15 cellular contexts compared by ENCODE assay signal in the genomic region with DNA sequence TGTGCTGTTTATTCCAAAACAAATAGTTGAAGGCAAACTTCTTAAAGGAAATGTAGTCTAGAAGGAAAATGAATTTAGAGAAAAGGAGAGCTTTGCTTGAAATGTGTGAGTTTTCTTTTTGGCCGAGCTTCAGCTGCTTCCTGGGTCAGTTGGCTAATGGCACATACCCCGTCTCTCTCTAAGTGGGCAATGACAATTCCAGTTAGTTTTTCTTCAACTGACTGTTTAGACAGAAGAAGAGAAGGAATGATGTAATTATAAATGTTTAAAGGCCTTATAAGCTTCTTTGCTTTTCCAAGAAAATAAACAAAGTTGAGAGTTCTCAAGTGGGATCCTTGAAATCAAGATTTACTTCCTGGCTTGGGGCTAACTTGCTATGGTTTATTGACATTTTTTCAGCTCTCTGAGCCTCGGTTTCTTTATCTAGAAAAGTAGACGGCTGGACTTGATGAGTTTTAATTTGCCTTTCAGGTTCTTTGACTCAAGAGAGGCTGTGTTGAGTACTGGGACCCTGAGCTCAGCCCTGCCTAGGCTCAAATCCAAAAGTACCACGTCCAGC.
"Had no signal": no experiment of that assay in that cellular context is flagged by ENCODE, and none has a peak within 500 bp of the region (broad histone marks: within the 10 kb centered on the region; RNA-seq: fewer than 3 reads in every experiment).

No MANE protein-coding gene starts in this region.

- DNase-seq: activated CD4-positive, alpha-beta T cell treated with anti-CD3 and anti-CD28 coated beads for 1 hour; activated CD4-positive, alpha-beta T cell treated with anti-CD3 and anti-CD28 coated beads, Interleukin-2, amount 50 U/mL, for 4 hours; activated naive CD4-positive, alpha-beta T cell treated with anti-CD3 and anti-CD28 coated beads for 36 hours; activated naive CD8-positive, alpha-beta T cell treated with anti-CD3 and anti-CD28 coated beads, Interleukin-2, amount 50 U/mL, for 24 hours; activated T-cell treated with anti-CD3 and anti-CD28 coated beads, Interleukin-2, amount 50 U/mL, for 1 hour; aorta; effector memory CD4-positive, alpha-beta T cell; hippocampal formation; stimulated activated CD4-positive, alpha-beta T cell treated with anti-CD3 and anti-CD28 coated beads, Interleukin-12 subunit alpha, Interleukin-12 subunit beta, amount 100 ng/mL, for 4 hours; transverse colon had no signal

- FAIRE-seq: bronchial epithelial cell had no signal

- ATAC-seq: activated naive CD8-positive, alpha-beta T cell treated with anti-CD3 and anti-CD28 coated beads, Interleukin-2, amount 50 U/mL, for 24 hours; sciatic nerve; SK-N-SH treated with all-trans-retinoic acid at 6 μM for 48 hours; stimulated activated effector memory CD8-positive, alpha-beta T cell treated with anti-CD3 and anti-CD28 coated beads, Interleukin-12 subunit alpha, Interleukin-12 subunit beta, amount 100 ng/mL, for 72 hours had no signal

- H3K27ac ChIP-seq: transverse colon, VCaP had no signal

- H3K9me3 ChIP-seq: transverse colon had no signal

- H3K36me3 ChIP-seq: transverse colon had no signal

- H3K4me3 ChIP-seq: transverse colon had no signal
